In genomic region chr16:10405386-10405939, GRCh38 we compare ENCODE assay signal across 1 cellular context.
TF ChIP-seq lines count a peak whose summit lies in the region.

No MANE protein-coding gene starts in this region.

TF ChIP-seq in K562, 482 proteins besides CTCF, POLR2A, EP300 and RAD21 (continued from another document and continues in another):
- TF ChIP-seq CHD7 (IDR thresholded peaks at IDR 0.05; ENCODE audit: low read depth, low read length) (no peak), ZNF445 (CRISPR knock-in tag; IDR thresholded peaks at IDR 0.05; ENCODE audit: low read depth) (no peak), ZNF263 (CRISPR knock-in tag; IDR thresholded peaks at IDR 0.05; ENCODE audit: borderline replicate concordance) (peak; percentile 86), HLTF (IDR thresholded peaks at IDR 0.05) (no peak), FOSL1 (tag; conservative IDR thresholded peaks at IDR 0.05) (peak; percentile 61; the same call in 1 of the 2 replicates), JUND (IDR thresholded peaks at IDR 0.05; ENCODE audit: borderline replicate concordance, low read depth, low read length) (peak; percentile 34; the same call in 1 of the 2 replicates), JUND (tag; IDR thresholded peaks at IDR 0.05; ENCODE audit: borderline replicate concordance, low read depth, low read length) (no peak; the same call in 2 of the 3 replicates), MLLT1 (IDR thresholded peaks at IDR 0.05) (no peak), ARID1B (IDR thresholded peaks at IDR 0.05) (peak; percentile 86), FOXA3 (CRISPR knock-in tag; conservative IDR thresholded peaks at IDR 0.05 in 1 of 2, IDR thresholded peaks at IDR 0.05 in 1 of 2) (no peak), CREM (IDR thresholded peaks at IDR 0.05; ENCODE audit: low read depth) (0 out of 2 replicates have a peak, but pooled peaks have one; percentile 37), ZNF324 (CRISPR knock-in tag; IDR thresholded peaks at IDR 0.05) (no peak), ELF1 (tag; IDR thresholded peaks at IDR 0.05) (no peak), RFX1 (IDR thresholded peaks at IDR 0.05) (no peak), ZNF584 (CRISPR knock-in tag; IDR thresholded peaks at IDR 0.05; ENCODE audit: low read depth) (0 out of 2 replicates have a peak, but pooled peaks have one; percentile 34), MAFG (tag; conservative IDR thresholded peaks at IDR 0.05) (no peak), ZNF239 (CRISPR knock-in tag; IDR thresholded peaks at IDR 0.05) (no peak), SMAD1 (IDR thresholded peaks at IDR 0.05; ENCODE audit: low read depth, low read length, partially characterized antibody) (no peak), E2F1 (CRISPR knock-in tag; IDR thresholded peaks at IDR 0.05) (no peak), NR4A1 (CRISPR knock-in tag; IDR thresholded peaks at IDR 0.05) (no peak), NR4A1 (tag; IDR thresholded peaks at IDR 0.05) (no peak), MCM2 (IDR thresholded peaks at IDR 0.05; ENCODE audit: low read depth) (no peak), NFE2 (IDR thresholded peaks at IDR 0.05; ENCODE audit: low read depth) (peak; percentile 10; the same call in 1 of the 2 replicates), MYC (IDR thresholded peaks at IDR 0.05; ENCODE audit: low read depth, low read length) (peak; percentile 47; the same call in 1 of the 2 replicates), MYC (CRISPR knock-in tag; IDR thresholded peaks at IDR 0.05; ENCODE audit: borderline replicate concordance, low read depth) (no peak), ZNF79 (CRISPR knock-in tag; IDR thresholded peaks at IDR 0.05; ENCODE audit: low read depth) (no peak), TSC22D4 (tag; IDR thresholded peaks at IDR 0.05) (no peak), CXXC5 (CRISPR knock-in tag; IDR thresholded peaks at IDR 0.05) (peak; percentile 83), BRD4 (IDR thresholded peaks at IDR 0.05) (no peak), CAMTA2 (CRISPR knock-in tag; conservative IDR thresholded peaks at IDR 0.05) (no peak), GTF3C2 (IDR thresholded peaks at IDR 0.05; ENCODE audit: borderline replicate concordance, extremely low read depth, insufficient read length) (no peak), GMEB1 (CRISPR knock-in tag; IDR thresholded peaks at IDR 0.05) (no peak), ZNF140 (CRISPR knock-in tag; IDR thresholded peaks at IDR 0.05) (no peak), SAFB (IDR thresholded peaks at IDR 0.05; ENCODE audit: borderline replicate concordance, low read depth, low read length) (no peak), RNF2 (IDR thresholded peaks at IDR 0.05) (peak; percentile 81; the same call in 1 of the 2 replicates), ARID3B (CRISPR knock-in tag; IDR thresholded peaks at IDR 0.05; ENCODE audit: borderline replicate concordance) (no peak), ZSCAN29 (IDR thresholded peaks at IDR 0.05) (no peak), REST (CRISPR knock-in tag; IDR thresholded peaks at IDR 0.05; ENCODE audit: low read depth) (no peak)
